In genomic region chr13:103805771-103806170, GRCh38 we compare ENCODE assay signal across 30 cellular contexts.
"Had no signal": no experiment of that assay in that cellular context is flagged by ENCODE, and none has a peak within 500 bp of the region (broad histone marks: within the 10 kb centered on the region; RNA-seq: fewer than 3 reads in every experiment).

No MANE protein-coding gene starts in this region.

- H3K27me3 ChIP-seq: adrenal gland, body of pancreas, esophagus muscularis mucosa, foreskin keratinocyte, gastrocnemius medialis, heart left ventricle had no signal

- H3K27ac ChIP-seq: adrenal gland, body of pancreas, coronary artery, esophagus muscularis mucosa, foreskin keratinocyte, gastrocnemius medialis, heart left ventricle had no signal

- H3K4me1 ChIP-seq: adrenal gland, body of pancreas, esophagus muscularis mucosa, foreskin keratinocyte, gastrocnemius medialis, heart left ventricle had no signal

- DNase-seq: activated CD4-positive, alpha-beta memory T cell treated with anti-CD3 and anti-CD28 coated beads for 36 hours; activated CD4-positive, alpha-beta T cell treated with anti-CD3 and anti-CD28 coated beads for 36 hours; activated CD4-positive, alpha-beta T cell treated with anti-CD3 and anti-CD28 coated beads, Interleukin-2, amount 10 ng/mL, durations not matched to agents 24 days and 14 days; activated CD4-positive, CD25-positive, alpha-beta regulatory T cell; activated CD4-positive, CD25-positive, alpha-beta regulatory T cell treated with anti-CD3 and anti-CD28 coated beads, Interleukin-2, amount 50 U/mL, for 72 hours; activated CD8-positive, alpha-beta memory T cell treated with anti-CD3 and anti-CD28 coated beads, Interleukin-2, amount 10 ng/mL, durations not matched to agents 7 days and 5 days; activated CD8-positive, alpha-beta memory T cell treated with anti-CD3 and anti-CD28 coated beads, Interleukin-2, amount 50 U/mL, for 4 hours; activated CD8-positive, alpha-beta T cell treated with anti-CD3 and anti-CD28 coated beads, Interleukin-2, amount 10 ng/mL, durations not matched to agents 7 days and 5 days; activated effector memory CD4-positive, alpha-beta T cell treated with anti-CD3 and anti-CD28 coated beads, Interleukin-2, amount 50 U/mL, for 16 hours; activated naive CD4-positive, alpha-beta T cell treated with anti-CD3 and anti-CD28 coated beads for 36 hours; activated naive CD8-positive, alpha-beta T cell treated with anti-CD3 and anti-CD28 coated beads for 36 hours; activated naive CD8-positive, alpha-beta T cell treated with anti-CD3 and anti-CD28 coated beads, Interleukin-2, amount 50 U/mL, for 24 hours; activated T-cell treated with anti-CD3 and anti-CD28 coated beads, Interleukin-2, amount 50 U/mL, for 1 hour; activated T-cell treated with anti-CD3 and anti-CD28 coated beads, Interleukin-2, amount 50 U/mL, for 48 hours; adrenal gland; amygdala; aorta; body of pancreas; dermis blood vessel endothelial cell; effector CD4-positive, alpha-beta T cell; effector memory CD8-positive, alpha-beta T cell; erythroblast; foreskin keratinocyte; gastrocnemius medialis; glutamatergic neuron; heart left ventricle; T-helper 17 cell; T1000 had no signal

- H3K36me3 ChIP-seq: adrenal gland, esophagus muscularis mucosa, gastrocnemius medialis, heart left ventricle had no signal

- H3K4me3 ChIP-seq: adrenal gland, body of pancreas, coronary artery, esophagus muscularis mucosa, gastrocnemius medialis, heart left ventricle had no signal

- H3K9me3 ChIP-seq: adrenal gland, body of pancreas, esophagus muscularis mucosa, gastrocnemius medialis, heart left ventricle had no signal
